In the genomic region with DNA sequence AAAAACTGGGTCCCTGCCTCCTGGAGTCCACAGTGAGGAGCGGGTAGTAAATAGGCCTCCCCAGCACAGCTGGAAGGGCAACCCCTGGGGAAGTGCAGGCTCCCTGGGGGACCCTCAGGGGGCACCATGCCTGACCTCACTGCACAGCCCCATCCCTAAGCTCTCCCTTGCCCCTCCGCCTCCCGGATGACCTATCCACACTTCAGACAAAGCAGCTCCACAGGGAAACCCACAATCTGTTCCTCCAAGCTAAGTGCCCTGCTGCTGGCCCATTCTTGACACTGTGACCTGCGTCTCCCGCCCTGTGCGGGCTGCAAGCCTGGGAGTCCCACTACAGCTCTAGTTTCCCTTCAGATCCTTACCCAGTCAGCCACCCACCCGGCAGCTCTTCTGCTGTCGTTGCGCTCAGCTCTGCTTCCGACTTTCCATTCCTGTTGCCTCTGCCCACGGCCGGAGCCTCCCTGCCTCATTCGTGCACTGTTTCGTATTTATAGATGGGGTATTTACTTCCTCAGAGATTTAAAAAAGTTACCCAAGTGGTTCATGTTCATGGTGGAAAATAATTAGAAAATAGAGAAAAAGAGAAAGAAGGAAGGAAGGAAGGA, we compare ENCODE assay signal across 22 cellular contexts. TPM values are rescaled to one million over a fixed set of nuclear protein-coding genes. Genes with fewer than 3 reads are reported as not detected.
A peak's percentile ranks its signal among the peaks of the same experiment; 100 is the strongest.
DNase-seq lines count a peak whose midpoint lies in the region; ATAC-seq and TF ChIP-seq lines count a peak whose summit lies in the region.
"Had no signal": no experiment of that assay in that cellular context is flagged by ENCODE, and none has a peak within 500 bp of the region (broad histone marks: within the 10 kb centered on the region; RNA-seq: fewer than 3 reads in every experiment).

No MANE protein-coding gene starts in this region.

- H3K36me3 Mint-ChIP-seq in endodermal cell (ENCODE audit: low read depth) (no peaks in the 10 kb centered on the region), mesothelial cell of epicardium (peaks cover 4% of the 10 kb centered on the region)
- H3K36me3 Mint-ChIP-seq: CD4-positive, CD25-positive, alpha-beta regulatory T cell had no signal

- no peaks in the 10 kb centered on the region for H3K9me3 Mint-ChIP-seq in stimulated activated naive CD8-positive, alpha-beta T cell treated with anti-CD3 and anti-CD28 coated beads, Interleukin-15, amount 100 ng/mL, for 72 hours
- H3K9me3 Mint-ChIP-seq in endodermal cell = peaks cover 2% of the 10 kb centered on the region
- H3K9me3 Mint-ChIP-seq in mesothelial cell of epicardium = peaks cover 3% of the 10 kb centered on the region

- H3K4me3 Mint-ChIP-seq in stimulated activated naive CD8-positive, alpha-beta T cell treated with anti-CD3 and anti-CD28 coated beads, Interleukin-15, amount 100 ng/mL, for 72 hours = no peak overlapping the region
- no peak overlapping the region for H3K4me3 Mint-ChIP-seq in endodermal cell
- no peak overlapping the region for H3K4me3 Mint-ChIP-seq in mesothelial cell of epicardium
- H3K4me3 Mint-ChIP-seq: CD4-positive, CD25-positive, alpha-beta regulatory T cell had no signal

- H3K9me3 ChIP-seq in endodermal cell (ENCODE audit: control insufficient read depth, low read length) (no peaks in the 10 kb centered on the region), upper lobe of right lung (no peaks in the 10 kb centered on the region), vagina (no peaks in the 10 kb centered on the region)
- H3K9me3 ChIP-seq: Caco-2 had no signal

- H3K27ac ChIP-seq in endodermal cell (ENCODE audit: low read depth, low read length) (no peak overlapping the region), upper lobe of right lung (no peak overlapping the region), vagina (no peak overlapping the region)
- H3K27ac ChIP-seq: HL-60 had no signal

- H3K4me1 Mint-ChIP-seq in stimulated activated naive CD8-positive, alpha-beta T cell treated with anti-CD3 and anti-CD28 coated beads, Interleukin-15, amount 100 ng/mL, for 72 hours = no peaks in the 10 kb centered on the region
- H3K4me1 Mint-ChIP-seq in endodermal cell (peaks cover 4% of the 10 kb centered on the region), mesothelial cell of epicardium (peaks cover 48% of the 10 kb centered on the region)
- H3K4me1 Mint-ChIP-seq: CD4-positive, CD25-positive, alpha-beta regulatory T cell had no signal

- H3K36me3 ChIP-seq in endodermal cell (ENCODE audit: control insufficient read depth, insufficient read depth, low read length) (no peaks in the 10 kb centered on the region), upper lobe of right lung (no peaks in the 10 kb centered on the region), vagina (no peaks in the 10 kb centered on the region)

- H3K27me3 Mint-ChIP-seq in stimulated activated naive CD8-positive, alpha-beta T cell treated with anti-CD3 and anti-CD28 coated beads, Interleukin-15, amount 100 ng/mL, for 72 hours = peaks cover 38% of the 10 kb centered on the region
- H3K27me3 Mint-ChIP-seq in endodermal cell (ENCODE audit: insufficient read depth) = peaks cover 6% of the 10 kb centered on the region
- no peaks in the 10 kb centered on the region for H3K27me3 Mint-ChIP-seq in mesothelial cell of epicardium (ENCODE audit: low read depth)

- no peak for DNase-seq in stimulated activated naive CD8-positive, alpha-beta T cell treated with anti-CD3 and anti-CD28 coated beads, Interleukin-15, amount 100 ng/mL, for 72 hours
- DNase-seq in stimulated activated naive CD8-positive, alpha-beta T cell treated with anti-CD3 and anti-CD28 coated beads, Interleukin-15, Interleukin-2, amounts not matched to agents 100 U/mL and 50 U/mL, for 24 hours = no peak
- DNase-seq in endodermal cell (peak; percentile 68), mesothelial cell of epicardium (ENCODE audit: low spot score in 2 of 2, unreplicated experiment in 2 of 2) (no peak), DMS 273 treated with DMSO at 0.1 percent for 48 hours (lab: John Stamatoyannopoulos, UW) (no peak), upper lobe of right lung (no peak), left ventricle myocardium superior (no peak), vagina (ENCODE audit: extremely low spot score in 2 of 2) (no peak)
- DNase-seq: 8988T; Caco-2; CD4-positive, CD25-positive, alpha-beta regulatory T cell; DMS153; GF-D8; IMR-90; NCI-H1417; NCI-H187 treated with DMSO at 0.1 percent for 48 hours; NCI-H345; NCI-H524 treated with DMSO at 0.1 percent for 48 hours had no signal

- peaks cover 11% of the 10 kb centered on the region for H3K4me1 ChIP-seq in endodermal cell (ENCODE audit: control insufficient read depth, insufficient read depth, low read length)
- H3K4me1 ChIP-seq in upper lobe of right lung = no peaks in the 10 kb centered on the region
- H3K4me1 ChIP-seq in vagina = no peaks in the 10 kb centered on the region
- H3K4me1 ChIP-seq: Caco-2 had no signal

- H3K27me3 ChIP-seq in endodermal cell (ENCODE audit: control insufficient read depth, insufficient read depth, low read length, poor library complexity, severe bottlenecking) = no peaks in the 10 kb centered on the region
- H3K27me3 ChIP-seq in upper lobe of right lung = no peaks in the 10 kb centered on the region
- no peaks in the 10 kb centered on the region for H3K27me3 ChIP-seq in vagina

- 40 to 60% methylated on average over 4 to 14 of the region's 14 CpGs for WGBS in endodermal cell (ENCODE audit: insufficient coverage in 1 of 2, insufficient read length in 1 of 2), 2 experiments

- TF ChIP-seq CTCF in endodermal cell (conservative IDR thresholded peaks at IDR 0.05) (no peak), mesothelial cell of epicardium (IDR thresholded peaks at IDR 0.05; ENCODE audit: unreplicated experiment) (no peak), upper lobe of right lung (IDR thresholded peaks at IDR 0.05) (no peak), vagina (IDR thresholded peaks at IDR 0.05) (no peak)

- no peak overlapping the region for H3K9ac ChIP-seq in endodermal cell (ENCODE audit: extremely low read depth, low read length, poor library complexity, severe bottlenecking)

- H3K4me3 ChIP-seq in endodermal cell (ENCODE audit: low read length) (no peak overlapping the region), upper lobe of right lung (no peak overlapping the region), vagina (no peak overlapping the region)
- H3K4me3 ChIP-seq: GM12878 had no signal

- no peak overlapping the region for H3K27ac Mint-ChIP-seq in stimulated activated naive CD8-positive, alpha-beta T cell treated with anti-CD3 and anti-CD28 coated beads, Interleukin-15, amount 100 ng/mL, for 72 hours
- no peak overlapping the region for H3K27ac Mint-ChIP-seq in endodermal cell
- H3K27ac Mint-ChIP-seq in mesothelial cell of epicardium = peak overlapping the region; percentile 25

- intact Hi-C loops in upper lobe of right lung (cut with DNase I) = no loop called here
- intact Hi-C loops in left ventricle myocardium superior (cut with micrococcal nuclease) = no loop called here
- intact Hi-C loops in vagina (cut with DNase I) = no loop called here

- peak; percentile 39 for ATAC-seq in stimulated activated naive CD8-positive, alpha-beta T cell treated with anti-CD3 and anti-CD28 coated beads, Interleukin-15, amount 100 ng/mL, for 72 hours
- ATAC-seq in stimulated activated naive CD8-positive, alpha-beta T cell treated with anti-CD3 and anti-CD28 coated beads, Interleukin-15, Interleukin-2, amounts not matched to agents 100 U/mL and 50 U/mL, for 24 hours = no peak
- ATAC-seq in upper lobe of right lung = no peak
- no peak for ATAC-seq in left ventricle myocardium superior
- ATAC-seq: GM12878, HCT116 had no signal

- TF ChIP-seq POLR2A in vagina (IDR thresholded peaks at IDR 0.05) = no peak

RNA-seq across cellular contexts. Expression of a gene that starts 47.0 kb away (rescaled TPM):
- total RNA-seq in endodermal cell = 10 to 100 TPM in 1 of 2 donors, 1 to 10 TPM in 1; 8.5 to 13.1 TPM
- polyA plus RNA-seq in endodermal cell (2013, experiment 1 of 2) = 29.3 TPM
- 27.2 TPM for polyA plus RNA-seq in endodermal cell (2013, experiment 2 of 2)
- total RNA-seq in mesothelial cell of epicardium = 95.6 to 104 TPM (median 103 TPM) in 3 replicates
- 12.9 TPM for total RNA-seq in upper lobe of right lung
- 10.6 TPM for total RNA-seq in left ventricle myocardium superior
- total RNA-seq in vagina = 11.5 TPM
- total RNA-seq: CD4-positive, CD25-positive, alpha-beta regulatory T cell; HT1080 had no signal
- polyA plus RNA-seq: CD4-positive, CD25-positive, alpha-beta regulatory T cell had no signal
